ENCODE assay signal across 27 cellular contexts in genomic region chr1:245590726-245591125, GRCh38.
"Had no signal": no experiment of that assay in that cellular context is flagged by ENCODE, and none has a peak within 500 bp of the region (broad histone marks: within the 10 kb centered on the region; RNA-seq: fewer than 3 reads in every experiment).

No MANE protein-coding gene starts in this region.

- H3K4me3 Mint-ChIP-seq: activated CD8-positive, alpha-beta T cell treated with anti-CD3 and anti-CD28 coated beads, Interleukin-2, amount 10 ng/mL, durations not matched to agents 7 days and 5 days; activated naive CD4-positive, alpha-beta T cell treated with anti-CD3 and anti-CD28 coated beads, Interleukin-2, amount 50 U/mL, for 24 hours; activated T-helper 1 cell treated with anti-CD3 and anti-CD28 coated beads, Interleukin-12 subunit alpha, Interleukin-12 subunit beta, Interleukin-2, Interleukin-4 antibody, amounts not matched to agents 30 ng/mL and 10 ng/mL and 1 ng/mL, durations not matched to agents 14 hours and 24 hours and 36 hours; brain; central memory CD8-positive, alpha-beta T cell; effector memory CD8-positive, alpha-beta T cell; nephron; stimulated activated effector memory CD8-positive, alpha-beta T cell treated with anti-CD3 and anti-CD28 coated beads, Interleukin-12 subunit alpha, Interleukin-12 subunit beta, amount 100 ng/mL, for 72 hours; stimulated activated naive CD8-positive, alpha-beta T cell treated with anti-CD3 and anti-CD28 coated beads, Interleukin-15, amount 100 ng/mL, for 72 hours had no signal

- H3K27me3 Mint-ChIP-seq: activated naive CD4-positive, alpha-beta T cell treated with anti-CD3 and anti-CD28 coated beads, Interleukin-2, amount 50 U/mL, for 24 hours; brain; central memory CD8-positive, alpha-beta T cell; effector memory CD8-positive, alpha-beta T cell had no signal

- DNase-seq: activated CD4-positive, alpha-beta T cell treated with anti-CD3 and anti-CD28 coated beads for 1 hour; activated CD4-positive, alpha-beta T cell treated with anti-CD3 and anti-CD28 coated beads, Interleukin-2, amount 50 U/mL, for 1 hour; activated CD8-positive, alpha-beta T cell treated with anti-CD3 and anti-CD28 coated beads, Interleukin-2, amount 10 ng/mL, durations not matched to agents 7 days and 5 days; activated gamma-delta T cell; aorta; colonic mucosa; dorsolateral prefrontal cortex; effector memory CD8-positive, alpha-beta T cell; hippocampal formation; kidney glomerular epithelial cell; left ventricle myocardium inferior; nucleus accumbens; right lobe of liver; stimulated activated CD4-positive, alpha-beta T cell treated with anti-CD3 and anti-CD28 coated beads, Interleukin-2, amount 100 ng/mL, for 24 hours; stimulated activated naive CD8-positive, alpha-beta T cell treated with anti-CD3 and anti-CD28 coated beads, Interleukin-15, amount 100 ng/mL, for 72 hours; T-helper 1 cell had no signal

- H2AFZ ChIP-seq: parathyroid adenoma had no signal

- H3K36me3 Mint-ChIP-seq: activated naive CD4-positive, alpha-beta T cell treated with anti-CD3 and anti-CD28 coated beads, Interleukin-2, amount 50 U/mL, for 24 hours; stimulated activated effector memory CD8-positive, alpha-beta T cell treated with anti-CD3 and anti-CD28 coated beads, Interleukin-12 subunit alpha, Interleukin-12 subunit beta, amount 100 ng/mL, for 72 hours had no signal

- H3K36me3 ChIP-seq: colonic mucosa, esophagus muscularis mucosa, gastroesophageal sphincter, left ventricle myocardium inferior, right lobe of liver, tibial nerve had no signal

- H3K4me3 ChIP-seq: colonic mucosa, esophagus muscularis mucosa, gastroesophageal sphincter, left ventricle myocardium inferior, right lobe of liver, skin epidermis, tibial nerve had no signal

- H3K27ac ChIP-seq: colonic mucosa, esophagus muscularis mucosa, gastroesophageal sphincter, left ventricle myocardium inferior, parathyroid adenoma, right lobe of liver, tibial nerve had no signal

- H3K9me3 ChIP-seq: colonic mucosa, esophagus muscularis mucosa, right lobe of liver had no signal

- H3K9ac ChIP-seq: parathyroid adenoma had no signal

- H3K27ac Mint-ChIP-seq: activated CD8-positive, alpha-beta T cell treated with anti-CD3 and anti-CD28 coated beads, Interleukin-2, amount 10 ng/mL, durations not matched to agents 7 days and 5 days; activated naive CD4-positive, alpha-beta T cell treated with anti-CD3 and anti-CD28 coated beads, Interleukin-2, amount 50 U/mL, for 24 hours; activated T-helper 1 cell treated with anti-CD3 and anti-CD28 coated beads, Interleukin-12 subunit alpha, Interleukin-12 subunit beta, Interleukin-2, Interleukin-4 antibody, amounts not matched to agents 30 ng/mL and 10 ng/mL and 1 ng/mL, durations not matched to agents 14 hours and 24 hours and 36 hours; effector memory CD8-positive, alpha-beta T cell; nephron; stimulated activated effector memory CD8-positive, alpha-beta T cell treated with anti-CD3 and anti-CD28 coated beads, Interleukin-12 subunit alpha, Interleukin-12 subunit beta, amount 100 ng/mL, for 72 hours; stimulated activated naive CD8-positive, alpha-beta T cell treated with anti-CD3 and anti-CD28 coated beads, Interleukin-15, amount 100 ng/mL, for 72 hours had no signal

- H3K4me1 Mint-ChIP-seq: activated naive CD4-positive, alpha-beta T cell treated with anti-CD3 and anti-CD28 coated beads, Interleukin-2, amount 50 U/mL, for 24 hours; central memory CD8-positive, alpha-beta T cell; stimulated activated effector memory CD8-positive, alpha-beta T cell treated with anti-CD3 and anti-CD28 coated beads, Interleukin-12 subunit alpha, Interleukin-12 subunit beta, amount 100 ng/mL, for 72 hours; stimulated activated naive CD8-positive, alpha-beta T cell treated with anti-CD3 and anti-CD28 coated beads, Interleukin-15, amount 100 ng/mL, for 72 hours had no signal

- H3K27me3 ChIP-seq: colonic mucosa, esophagus muscularis mucosa, gastroesophageal sphincter, right lobe of liver, tibial nerve had no signal

- H3K79me2 ChIP-seq: parathyroid adenoma had no signal

- H3K9me3 Mint-ChIP-seq: activated naive CD4-positive, alpha-beta T cell treated with anti-CD3 and anti-CD28 coated beads, Interleukin-2, amount 50 U/mL, for 24 hours; activated T-helper 1 cell treated with anti-CD3 and anti-CD28 coated beads, Interleukin-12 subunit alpha, Interleukin-12 subunit beta, Interleukin-2, Interleukin-4 antibody, amounts not matched to agents 30 ng/mL and 10 ng/mL and 1 ng/mL, durations not matched to agents 14 hours and 24 hours and 36 hours; central memory CD8-positive, alpha-beta T cell; effector memory CD8-positive, alpha-beta T cell; stimulated activated effector memory CD8-positive, alpha-beta T cell treated with anti-CD3 and anti-CD28 coated beads, Interleukin-12 subunit alpha, Interleukin-12 subunit beta, amount 100 ng/mL, for 72 hours had no signal

- H3K4me1 ChIP-seq: colonic mucosa, gastroesophageal sphincter, left ventricle myocardium inferior, parathyroid adenoma, right lobe of liver, tibial nerve had no signal
